8 cellular contexts compared by ENCODE assay signal in genomic region chr5:61280205-61280604, GRCh38. TPM values are rescaled to one million over a fixed set of nuclear protein-coding genes. Genes with fewer than 3 reads are reported as not detected.
DNase-seq lines count a peak whose midpoint lies in the region; ATAC-seq, FAIRE-seq and TF ChIP-seq lines count a peak whose summit lies in the region.

No MANE protein-coding gene starts in this region.

- DNase-seq in AG08396 (ENCODE audit: low spot score) (peak; percentile 41), NCI-H2029 treated with DMSO at 0.1 percent for 48 hours (lab: John Stamatoyannopoulos, UW) (peak; percentile 96), astrocyte (ENCODE audit: low read depth) (peak; percentile 86), colonic mucosa (no peak), coronary artery (ENCODE audit: low spot score) (no peak)

- TF ChIP-seq CTCF in astrocyte (IDR thresholded peaks at IDR 0.05; ENCODE audit: insufficient read depth, low read depth, low read length) (no peak), parathyroid adenoma (IDR thresholded peaks at IDR 0.05) (no peak), colonic mucosa (IDR thresholded peaks at IDR 0.05) (no peak), coronary artery (IDR thresholded peaks at IDR 0.05) (no peak)

- H3K4me1 Mint-ChIP-seq in astrocyte (ENCODE audit: low read depth, unreplicated experiment): peaks cover 35% of the 10 kb centered on the region

- no peaks in the 10 kb centered on the region for H3K79me2 ChIP-seq in astrocyte (ENCODE audit: insufficient read depth, low read length)
- no peaks in the 10 kb centered on the region for H3K79me2 ChIP-seq in parathyroid adenoma

- H4K20me1 ChIP-seq in astrocyte (ENCODE audit: insufficient read depth, low read length): no peaks in the 10 kb centered on the region

- peak overlapping the region; percentile 95 for H3K27ac Mint-ChIP-seq in astrocyte (ENCODE audit: unreplicated experiment)

- H3K4me1 ChIP-seq in astrocyte (ENCODE audit: insufficient read depth, low read length) (peaks cover 22% of the 10 kb centered on the region), parathyroid adenoma (peaks cover 18% of the 10 kb centered on the region), colonic mucosa (peaks cover 7% of the 10 kb centered on the region)

- H3K4me2 ChIP-seq in astrocyte (ENCODE audit: low read length) (peak overlapping the region; percentile 71), parathyroid adenoma (ENCODE audit: low read length) (peak overlapping the region; percentile 10)

- no peaks in the 10 kb centered on the region for H3K9me3 Mint-ChIP-seq in astrocyte (ENCODE audit: unreplicated experiment)

- H2AFZ ChIP-seq in astrocyte (ENCODE audit: low read depth, low read length): peak overlapping the region; percentile 20
- H2AFZ ChIP-seq in parathyroid adenoma: no peak overlapping the region

- H3K4me3 Mint-ChIP-seq in astrocyte (ENCODE audit: unreplicated experiment): no peak overlapping the region

- FAIRE-seq in astrocyte (lab: Jason Lieb, UNC): peak; percentile 58

- intact Hi-C loops in colonic mucosa (cut with DNase I): no loop called here

- H3K9me3 ChIP-seq in astrocyte (ENCODE audit: insufficient read depth, low read depth, low read length) (no peaks in the 10 kb centered on the region), parathyroid adenoma (ENCODE audit: control insufficient read depth, low read length) (no peaks in the 10 kb centered on the region), colonic mucosa (no peaks in the 10 kb centered on the region)

- H3K27me3 Mint-ChIP-seq in astrocyte (ENCODE audit: low read depth, unreplicated experiment): no peaks in the 10 kb centered on the region

- ATAC-seq in GM18867 (IDR thresholded peaks at IDR 0.05; ENCODE audit: unreplicated experiment) (peak; percentile 47), GM18502 (IDR thresholded peaks at IDR 0.05; ENCODE audit: poor library complexity, unreplicated experiment) (no peak)

- H3K36me3 ChIP-seq in astrocyte (ENCODE audit: insufficient read depth, low read length): no peaks in the 10 kb centered on the region
- H3K36me3 ChIP-seq in parathyroid adenoma (ENCODE audit: control insufficient read depth, insufficient read depth, low read length): no peaks in the 10 kb centered on the region
- no peaks in the 10 kb centered on the region for H3K36me3 ChIP-seq in colonic mucosa

- H3K27me3 ChIP-seq in astrocyte (ENCODE audit: insufficient read depth, low read length) (no peaks in the 10 kb centered on the region), parathyroid adenoma (ENCODE audit: control insufficient read depth, insufficient read depth, low read length) (no peaks in the 10 kb centered on the region), colonic mucosa (no peaks in the 10 kb centered on the region)

- H3K36me3 Mint-ChIP-seq in astrocyte (ENCODE audit: low read depth, unreplicated experiment): no peaks in the 10 kb centered on the region

- H3K9ac ChIP-seq in astrocyte (ENCODE audit: low read length) (no peak overlapping the region), parathyroid adenoma (no peak overlapping the region), colonic mucosa (ENCODE audit: low read depth in 2 of 2, low read length in 2 of 2) (no peak overlapping the region)

- no peak overlapping the region for H3K4me3 ChIP-seq in astrocyte (ENCODE audit: insufficient read depth, low read depth, low read length)
- peak overlapping the region; percentile 9 for H3K4me3 ChIP-seq in parathyroid adenoma (ENCODE audit: low read depth, low read length)
- H3K4me3 ChIP-seq in colonic mucosa: no peak overlapping the region
- no peak overlapping the region for H3K4me3 ChIP-seq in coronary artery

- H3K27ac ChIP-seq in astrocyte (ENCODE audit: low read depth, low read length): peak overlapping the region; percentile 45
- H3K27ac ChIP-seq in parathyroid adenoma: peak overlapping the region; percentile 26
- H3K27ac ChIP-seq in colonic mucosa: no peak overlapping the region
- H3K27ac ChIP-seq in coronary artery: no peak overlapping the region

RNA-seq across cellular contexts. Expression of gene ZSWIM6, which starts 51.9 kb away (rescaled TPM):
- total RNA-seq in astrocyte (33.8 and 40.1 TPM in 2 replicates), colonic mucosa (10 to 100 TPM; 16.4 to 24.5 TPM)

Comparison
In these comparisons a context has a peak if more than half of its experiments do, and no peak if none do; other contexts are left out.
1. DNase-seq: peak in AG08396 (single experiment), NCI-H2029 treated with DMSO at 0.1 percent for 48 hours (single experiment) and astrocyte (single experiment); none in colonic mucosa (single experiment) and coronary artery (single experiment).
2. H3K27ac ChIP-seq: peak in astrocyte (single experiment) and parathyroid adenoma (single experiment); none in colonic mucosa (single experiment) and coronary artery (0 of 2).